In the genomic region with DNA sequence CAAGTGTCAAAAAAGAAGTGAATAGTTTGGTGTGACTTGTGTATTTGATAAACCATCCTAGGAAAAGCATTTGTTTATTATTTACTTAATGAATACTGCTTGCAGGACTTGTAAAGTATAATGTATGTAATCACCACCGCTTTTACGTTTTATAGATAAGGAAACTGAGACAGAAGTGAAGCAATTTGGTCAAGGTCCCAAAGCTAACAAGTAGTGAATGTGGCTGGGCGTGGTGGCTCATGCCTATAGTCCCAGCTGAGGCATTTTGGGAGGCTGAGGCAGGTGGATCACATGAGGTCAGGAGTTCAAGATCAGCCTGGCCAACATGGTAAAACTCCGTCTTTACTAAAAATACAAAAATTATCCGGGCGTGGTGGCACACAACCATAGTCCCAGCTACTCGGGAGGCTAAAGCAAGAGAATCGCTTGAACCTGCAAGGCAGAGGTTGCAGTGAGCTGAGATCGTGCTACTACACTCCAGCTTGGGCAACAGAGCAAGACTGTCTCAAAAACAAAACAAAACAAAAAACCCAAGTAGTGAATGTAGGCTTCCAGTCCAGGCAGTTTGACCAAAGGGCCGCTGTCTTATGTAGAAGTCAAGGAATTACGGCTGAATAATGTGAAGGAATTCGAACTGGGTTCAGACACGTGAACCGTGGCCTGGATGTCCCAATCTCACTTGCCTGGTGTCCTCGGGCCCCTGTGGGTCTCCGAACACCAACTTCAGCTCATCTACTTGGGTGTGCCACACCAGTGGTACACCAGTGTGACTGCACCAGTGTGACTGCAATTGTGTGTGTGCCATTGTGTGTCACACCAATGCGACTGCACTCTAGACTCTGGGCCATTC, we compare ENCODE assay signal across 23 cellular contexts.
DNase-seq lines count a peak whose midpoint lies in the region; ATAC-seq and TF ChIP-seq lines count a peak whose summit lies in the region.
"Had no signal": no experiment of that assay in that cellular context is flagged by ENCODE, and none has a peak within 500 bp of the region (broad histone marks: within the 10 kb centered on the region; RNA-seq: fewer than 3 reads in every experiment).

No MANE protein-coding gene starts in this region.

- TF ChIP-seq POLR2A in gastroesophageal sphincter (IDR thresholded peaks at IDR 0.05), result no peak

- H3K4me3 ChIP-seq in SK-N-SH (ENCODE audit: low read depth in 2 of 2, low read length in 1 of 2) (no peak overlapping the region), gastroesophageal sphincter (no peak overlapping the region)
- H3K4me3 ChIP-seq: GM23248, right lobe of liver had no signal

- no peaks in the 10 kb centered on the region for H3K27me3 ChIP-seq in SK-N-SH (ENCODE audit: insufficient read depth)
- no peaks in the 10 kb centered on the region for H3K27me3 ChIP-seq in gastroesophageal sphincter
- H3K27me3 ChIP-seq: neutrophil, right lobe of liver had no signal

- WGBS in SK-N-SH (ENCODE audit: low lambda C conversion rate), result 91% methylated on average over 13 of the region's 17 CpGs
- WGBS in gastroesophageal sphincter (ENCODE audit: low coverage in 1 of 2), 2 donors, result 92 to 95% methylated on average over 16 of the region's 17 CpGs

- H3K4me2 ChIP-seq in SK-N-SH, result 0 out of 2 replicates have a peak overlapping the region, but pooled peaks have one; percentile 21

- peak overlapping the region in 2 of 3 experiments; percentile 6 to 28 for H3K27ac Mint-ChIP-seq in nephron
- H3K27ac Mint-ChIP-seq: activated naive CD4-positive, alpha-beta T cell treated with anti-CD3 and anti-CD28 coated beads, Interleukin-2, amount 50 U/mL, for 24 hours; activated T-helper 2 cell treated with anti-CD3 and anti-CD28 coated beads, Interferon-gamma antibody, Interleukin-2, Interleukin-4, amounts not matched to agents 10 μg/mL and 5 μg/mL and 100 μg/mL, durations not matched to agents 14 hours and 24 hours and 36 hours had no signal

- TF ChIP-seq CTCF in SK-N-SH (IDR thresholded peaks at IDR 0.05), result no peak
- TF ChIP-seq CTCF in gastroesophageal sphincter (IDR thresholded peaks at IDR 0.05), result no peak
- TF ChIP-seq CTCF in nephron (IDR thresholded peaks at IDR 0.05; ENCODE audit: unreplicated experiment in 3 of 3), result no peak

- no peak overlapping the region for H3K9ac ChIP-seq in SK-N-SH
- H3K9ac ChIP-seq: GM23248 had no signal

- peak overlapping the region; percentile 50; the same call in 1 of the 2 replicates for H2AFZ ChIP-seq in SK-N-SH (ENCODE audit: low read depth)
- H2AFZ ChIP-seq: GM23248 had no signal

- H3K4me1 ChIP-seq in SK-N-SH (ENCODE audit: control insufficient read depth in 1 of 2, insufficient read depth in 2 of 2, low read depth in 1 of 2, low read length in 1 of 2), result peaks cover 9 to 14% of the 10 kb centered on the region in 2 experiments; a peak in 2 of 4 replicates
- peaks cover 0 to 6% (median 0%) of the 10 kb centered on the region in 3 donors for H3K4me1 ChIP-seq in gastroesophageal sphincter

- H3K36me3 ChIP-seq in SK-N-SH (replicated peaks in 1 of 2; ENCODE audit: control insufficient read depth in 1 of 2, insufficient read depth in 2 of 2, low read length in 1 of 2) (no peaks in the 10 kb centered on the region), gastroesophageal sphincter (no peaks in the 10 kb centered on the region)
- H3K36me3 ChIP-seq: neutrophil, right lobe of liver had no signal

- ATAC-seq in SK-N-SH treated with all-trans-retinoic acid at 6 μM for 48 hours (no peak), gastroesophageal sphincter (peak; percentile 14), GM19467 (IDR thresholded peaks at IDR 0.05; ENCODE audit: unreplicated experiment) (no peak)

- H3K79me2 ChIP-seq in SK-N-SH (ENCODE audit: insufficient read depth), result no peaks in the 10 kb centered on the region

- H3K4me3 Mint-ChIP-seq in nephron, result no peak overlapping the region
- H3K4me3 Mint-ChIP-seq: activated naive CD4-positive, alpha-beta T cell treated with anti-CD3 and anti-CD28 coated beads, Interleukin-2, amount 50 U/mL, for 24 hours; memory B cell; type B pancreatic cell had no signal

- no peaks in the 10 kb centered on the region for H3K9me2 ChIP-seq in SK-N-SH

- H4K20me1 ChIP-seq in SK-N-SH (ENCODE audit: insufficient read depth), result no peaks in the 10 kb centered on the region

- peaks cover 8% of the 10 kb centered on the region for H3F3A ChIP-seq in SK-N-SH (replicated peaks; ENCODE audit: insufficient read depth)

- POLR2A ChIA-PET in SK-N-SH (lab: Yijun Ruan, JAX), result interaction anchor here (0.6 kb wide), 2 partner anchors 107 to 197 kb away, joined by 3 to 4 read pairs; no protein-coding TSS in a partner anchor

- peaks cover 27% of the 10 kb centered on the region for H3K4me1 Mint-ChIP-seq in nephron

- H3K27ac ChIP-seq in SK-N-SH (ENCODE audit: low read depth in 2 of 2, low read length in 1 of 2) (peak overlapping the region; percentile 16 to 73; a peak in 3 of 4 replicates), gastroesophageal sphincter (no peak overlapping the region)
- H3K27ac ChIP-seq: GM23248, neutrophil had no signal

- TF ChIP-seq EP300 in SK-N-SH (IDR thresholded peaks at IDR 0.05; ENCODE audit: borderline replicate concordance in 1 of 2, low read depth in 1 of 2, low read length in 1 of 2) (no peak), gastroesophageal sphincter (IDR thresholded peaks at IDR 0.05) (no peak)

- DNase-seq in SK-N-SH (no peak), D341Med (ENCODE audit: low spot score) (no peak), Kasumi-1 (lab: John Stamatoyannopoulos, UW) (no peak), activated gamma-delta T cell treated with Interleukin-2 at 50 U/mL for 16 hours (no peak)
- DNase-seq: 8988T; activated CD4-positive, alpha-beta T cell treated with anti-CD3 and anti-CD28 coated beads for 4 hours; amniotic stem cell; effector CD4-positive, alpha-beta T cell; GM23248; KBM-7; posterior cingulate gyrus; stimulated activated CD4-positive, alpha-beta T cell treated with anti-CD3 and anti-CD28 coated beads, Interleukin-12 subunit alpha, Interleukin-12 subunit beta, amount 100 ng/mL, for 4 hours; stimulated activated CD4-positive, alpha-beta T cell treated with anti-CD3 and anti-CD28 coated beads, Interleukin-4, amount 100 ng/mL, for 1 hour had no signal

- no peaks in the 10 kb centered on the region for H3K27me3 Mint-ChIP-seq in nephron (ENCODE audit: low read depth)
- H3K27me3 Mint-ChIP-seq: activated naive CD4-positive, alpha-beta T cell treated with anti-CD3 and anti-CD28 coated beads, Interleukin-2, amount 50 U/mL, for 24 hours; memory B cell; type B pancreatic cell had no signal

- H3K9me3 Mint-ChIP-seq in nephron, result no peaks in the 10 kb centered on the region
- H3K9me3 Mint-ChIP-seq: activated naive CD4-positive, alpha-beta T cell treated with anti-CD3 and anti-CD28 coated beads, Interleukin-2, amount 50 U/mL, for 24 hours; activated T-helper 2 cell treated with anti-CD3 and anti-CD28 coated beads, Interferon-gamma antibody, Interleukin-2, Interleukin-4, amounts not matched to agents 10 μg/mL and 5 μg/mL and 100 μg/mL, durations not matched to agents 14 hours and 24 hours and 36 hours; memory B cell had no signal

- CTCF ChIA-PET in SK-N-SH (lab: Yijun Ruan, JAX), result interaction anchor here (0.6 to 1.8 kb wide), 2 partner anchors 11 to 50 kb away, joined by 3 to 7 read pairs; no protein-coding TSS in a partner anchor

- TF ChIP-seq RAD21 in SK-N-SH (IDR thresholded peaks at IDR 0.05; ENCODE audit: low read length), result no peak

- no peaks in the 10 kb centered on the region for H3K36me3 Mint-ChIP-seq in nephron (ENCODE audit: low read depth)
- H3K36me3 Mint-ChIP-seq: activated naive CD4-positive, alpha-beta T cell treated with anti-CD3 and anti-CD28 coated beads, Interleukin-2, amount 50 U/mL, for 24 hours; memory B cell; type B pancreatic cell had no signal

- H3K9me3 ChIP-seq in SK-N-SH (no peaks in the 10 kb centered on the region), gastroesophageal sphincter (no peaks in the 10 kb centered on the region)
- H3K9me3 ChIP-seq: neutrophil, right lobe of liver had no signal

TF ChIP-seq in SK-N-SH, 30 proteins besides CTCF, POLR2A, EP300 and RAD21 (continues in another document):
- TF ChIP-seq NRF1 (IDR thresholded peaks at IDR 0.05; ENCODE audit: low read depth, low read length) (no peak), FOXJ3 (CRISPR knock-in tag; IDR thresholded peaks at IDR 0.05) (no peak), MXI1 (IDR thresholded peaks at IDR 0.05; ENCODE audit: low read depth, low read length) (no peak), SIN3A (IDR thresholded peaks at IDR 0.05; ENCODE audit: borderline replicate concordance, low read depth, low read length) (no peak), GABPA (IDR thresholded peaks at IDR 0.05; ENCODE audit: low read depth) (no peak), JUND (IDR thresholded peaks at IDR 0.05) (no peak), TEAD4 (IDR thresholded peaks at IDR 0.05; ENCODE audit: borderline replicate concordance, insufficient read depth) (no peak)
- TF ChIP-seq, protein P1, sequence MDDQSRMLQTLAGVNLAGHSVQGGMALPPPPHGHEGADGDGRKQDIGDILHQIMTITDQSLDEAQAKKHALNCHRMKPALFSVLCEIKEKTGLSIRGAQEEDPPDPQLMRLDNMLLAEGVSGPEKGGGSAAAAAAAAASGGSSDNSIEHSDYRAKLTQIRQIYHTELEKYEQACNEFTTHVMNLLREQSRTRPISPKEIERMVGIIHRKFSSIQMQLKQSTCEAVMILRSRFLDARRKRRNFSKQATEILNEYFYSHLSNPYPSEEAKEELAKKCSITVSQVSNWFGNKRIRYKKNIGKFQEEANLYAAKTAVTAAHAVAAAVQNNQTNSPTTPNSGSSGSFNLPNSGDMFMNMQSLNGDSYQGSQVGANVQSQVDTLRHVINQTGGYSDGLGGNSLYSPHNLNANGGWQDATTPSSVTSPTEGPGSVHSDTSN (IDR thresholded peaks at IDR 0.05), result no peak

TF ChIP-seq in SK-N-SH treated with all-trans-retinoic acid at 6 μM for 48 hours, 23 proteins besides CTCF, POLR2A, EP300 and RAD21:
- no peak for TF ChIP-seq ZFP30 (CRISPR knock-in tag; IDR thresholded peaks at IDR 0.05)
- TF ChIP-seq RARB (CRISPR knock-in tag; IDR thresholded peaks at IDR 0.05), result no peak
TF ChIP-seq in SK-N-SH treated with all-trans-retinoic acid at 6 μM for 48 hours: peak in this region for 0.

Comparison
In these comparisons a context has a peak if more than half of its experiments do, and no peak if none do; other contexts are left out.
1. H3K27ac ChIP-seq: peak in SK-N-SH (2 of 2); none in gastroesophageal sphincter (0 of 4).